ENCODE assay signal across 30 cellular contexts in genomic region chr1:69128204-69128603, GRCh38.
"Had no signal": no experiment of that assay in that cellular context is flagged by ENCODE, and none has a peak within 500 bp of the region (broad histone marks: within the 10 kb centered on the region; RNA-seq: fewer than 3 reads in every experiment).

No MANE protein-coding gene starts in this region.

- H3K9me3 Mint-ChIP-seq: neural progenitor cell, type B pancreatic cell had no signal

- ATAC-seq: naive thymus-derived CD8-positive, alpha-beta T cell; natural killer cell treated with Interleukin-12 subunit alpha and Interleukin-12 subunit beta and Interleukin-15 and Interleukin-18, amount 100 ng/mL, for 72 hours; psoas muscle; right cardiac atrium; right lobe of liver; stimulated activated effector memory CD8-positive, alpha-beta T cell treated with anti-CD3 and anti-CD28 coated beads, Interleukin-12 subunit alpha, Interleukin-12 subunit beta, amount 100 ng/mL, for 72 hours; stimulated activated naive B cell treated with anti-CD40 and anti-IgM and Interleukin-4, amounts not matched to agents 10 μg/mL and 1 μg/mL and 100 μg/mL, for 72 hours; upper lobe of right lung had no signal

- H3K4me1 Mint-ChIP-seq: naive thymus-derived CD8-positive, alpha-beta T cell; stimulated activated effector memory CD8-positive, alpha-beta T cell treated with anti-CD3 and anti-CD28 coated beads, Interleukin-12 subunit alpha, Interleukin-12 subunit beta, amount 100 ng/mL, for 72 hours; stimulated activated naive B cell treated with anti-CD40 and anti-IgM and Interleukin-4, amounts not matched to agents 10 μg/mL and 1 μg/mL and 100 μg/mL, for 72 hours had no signal

- H3K27me3 Mint-ChIP-seq: naive thymus-derived CD8-positive, alpha-beta T cell; natural killer cell treated with Interleukin-12 subunit alpha and Interleukin-12 subunit beta and Interleukin-15 and Interleukin-18, amount 100 ng/mL, for 72 hours; progenitor cell of endocrine pancreas; stimulated activated naive B cell treated with anti-CD40 and anti-IgM and Interleukin-4, amounts not matched to agents 10 μg/mL and 1 μg/mL and 100 μg/mL, for 72 hours; stimulated activated naive CD8-positive, alpha-beta T cell treated with anti-CD3 and anti-CD28 coated beads, Interleukin-15, Interleukin-2, amounts not matched to agents 100 ng/mL and 50 ng/mL, for 24 hours; type B pancreatic cell had no signal

- H3K9me3 ChIP-seq: ovary, psoas muscle, right lobe of liver, sigmoid colon, stomach, suprapubic skin, testis, tibial artery, transverse colon, upper lobe of right lung, uterus had no signal

- H3K27me3 ChIP-seq: neural progenitor cell, ovary, right lobe of liver, sigmoid colon, stomach, suprapubic skin, testis, tibial artery, transverse colon, upper lobe of right lung, uterus had no signal

- H3K27ac Mint-ChIP-seq: naive thymus-derived CD8-positive, alpha-beta T cell; natural killer cell treated with Interleukin-12 subunit alpha and Interleukin-12 subunit beta and Interleukin-15 and Interleukin-18, amount 100 ng/mL, for 72 hours; neural progenitor cell; progenitor cell of endocrine pancreas; stimulated activated effector memory CD8-positive, alpha-beta T cell treated with anti-CD3 and anti-CD28 coated beads, Interleukin-12 subunit alpha, Interleukin-12 subunit beta, amount 100 ng/mL, for 72 hours; stimulated activated naive B cell treated with anti-CD40 and anti-IgM and Interleukin-4, amounts not matched to agents 10 μg/mL and 1 μg/mL and 100 μg/mL, for 72 hours; stimulated activated naive CD8-positive, alpha-beta T cell treated with anti-CD3 and anti-CD28 coated beads, Interleukin-15, Interleukin-2, amounts not matched to agents 100 ng/mL and 50 ng/mL, for 24 hours; type B pancreatic cell had no signal

- H3K4me3 ChIP-seq: neural progenitor cell, ovary, psoas muscle, right lobe of liver, sigmoid colon, stomach, suprapubic skin, testis, tibial artery, transverse colon, upper lobe of right lung, uterus had no signal

- H3K27ac ChIP-seq: neural progenitor cell, ovary, parathyroid adenoma, psoas muscle, right lobe of liver, sigmoid colon, stomach, suprapubic skin, testis, tibial artery, transverse colon, upper lobe of right lung, uterus had no signal

- H3K36me3 Mint-ChIP-seq: naive thymus-derived CD8-positive, alpha-beta T cell; natural killer cell treated with Interleukin-12 subunit alpha and Interleukin-12 subunit beta and Interleukin-15 and Interleukin-18, amount 100 ng/mL, for 72 hours; neural progenitor cell; stimulated activated effector memory CD8-positive, alpha-beta T cell treated with anti-CD3 and anti-CD28 coated beads, Interleukin-12 subunit alpha, Interleukin-12 subunit beta, amount 100 ng/mL, for 72 hours; stimulated activated naive B cell treated with anti-CD40 and anti-IgM and Interleukin-4, amounts not matched to agents 10 μg/mL and 1 μg/mL and 100 μg/mL, for 72 hours; type B pancreatic cell had no signal

- H3K4me3 Mint-ChIP-seq: naive thymus-derived CD8-positive, alpha-beta T cell; natural killer cell treated with Interleukin-12 subunit alpha and Interleukin-12 subunit beta and Interleukin-15 and Interleukin-18, amount 100 ng/mL, for 72 hours; neural progenitor cell; stimulated activated effector memory CD8-positive, alpha-beta T cell treated with anti-CD3 and anti-CD28 coated beads, Interleukin-12 subunit alpha, Interleukin-12 subunit beta, amount 100 ng/mL, for 72 hours; stimulated activated naive B cell treated with anti-CD40 and anti-IgM and Interleukin-4, amounts not matched to agents 10 μg/mL and 1 μg/mL and 100 μg/mL, for 72 hours; stimulated activated naive CD8-positive, alpha-beta T cell treated with anti-CD3 and anti-CD28 coated beads, Interleukin-15, Interleukin-2, amounts not matched to agents 100 ng/mL and 50 ng/mL, for 24 hours; type B pancreatic cell had no signal

- DNase-seq: naive thymus-derived CD8-positive, alpha-beta T cell; occipital lobe; ovary; posterior cingulate gyrus; psoas muscle; right cardiac atrium; right lobe of liver; sigmoid colon; small intestine; stimulated activated CD4-positive, alpha-beta T cell treated with anti-CD3 and anti-CD28 coated beads, Interleukin-15, amount 100 ng/mL, for 24 hours; stimulated activated CD4-positive, alpha-beta T cell treated with anti-CD3 and anti-CD28 coated beads, Interleukin-2, amount 100 ng/mL, for 24 hours; stimulated activated CD4-positive, alpha-beta T cell treated with anti-CD3 and anti-CD28 coated beads, Interleukin-2, amount 100 ng/mL, for 48 hours; stimulated activated CD4-positive, alpha-beta T cell treated with anti-CD3 and anti-CD28 coated beads, Interleukin-4, amount 100 ng/mL, for 24 hours; stimulated activated naive B cell treated with anti-CD40 and anti-IgM and Interleukin-4, amounts not matched to agents 10 μg/mL and 1 μg/mL and 100 μg/mL, for 72 hours; stimulated activated naive CD4-positive, alpha-beta T cell treated with Interleukin-2 at 50 U/mL for 16 hours; stomach; substantia nigra; testis; tibial artery; transverse colon; upper lobe of right lung; uterus had no signal

- H3K4me1 ChIP-seq: parathyroid adenoma, psoas muscle, right lobe of liver, suprapubic skin, testis, transverse colon, upper lobe of right lung, uterus had no signal

- H3K36me3 ChIP-seq: neural progenitor cell, ovary, right lobe of liver, sigmoid colon, stomach, suprapubic skin, tibial artery, transverse colon, upper lobe of right lung, uterus had no signal
